ENCODE assay signal across 1 cellular context in genomic region chr4:39181905-39182638, GRCh38.
TF ChIP-seq lines count a peak whose summit lies in the region.

WDR19 (plus strand) TSS chr4:39182529; CDS start chr4:39182558, 29 bp downstream.

TF ChIP-seq in GM12878, 131 proteins besides CTCF, POLR2A, EP300 and RAD21 (continued from another document):
- TF ChIP-seq EGR1 (IDR thresholded peaks at IDR 0.05; ENCODE audit: borderline replicate concordance in 1 of 2, low read depth in 2 of 2, low read length in 2 of 2) (0 out of 3 replicates have a peak, but pooled peaks of 1 of the 2 experiments have one; percentile 20), CHD4 (IDR thresholded peaks at IDR 0.05) (no peak), HDAC6 (IDR thresholded peaks at IDR 0.05; ENCODE audit: unreplicated experiment) (no peak)
TF ChIP-seq in GM12878: peak in this region for 33.
